2 cellular contexts compared by ENCODE assay signal in the genomic region with DNA sequence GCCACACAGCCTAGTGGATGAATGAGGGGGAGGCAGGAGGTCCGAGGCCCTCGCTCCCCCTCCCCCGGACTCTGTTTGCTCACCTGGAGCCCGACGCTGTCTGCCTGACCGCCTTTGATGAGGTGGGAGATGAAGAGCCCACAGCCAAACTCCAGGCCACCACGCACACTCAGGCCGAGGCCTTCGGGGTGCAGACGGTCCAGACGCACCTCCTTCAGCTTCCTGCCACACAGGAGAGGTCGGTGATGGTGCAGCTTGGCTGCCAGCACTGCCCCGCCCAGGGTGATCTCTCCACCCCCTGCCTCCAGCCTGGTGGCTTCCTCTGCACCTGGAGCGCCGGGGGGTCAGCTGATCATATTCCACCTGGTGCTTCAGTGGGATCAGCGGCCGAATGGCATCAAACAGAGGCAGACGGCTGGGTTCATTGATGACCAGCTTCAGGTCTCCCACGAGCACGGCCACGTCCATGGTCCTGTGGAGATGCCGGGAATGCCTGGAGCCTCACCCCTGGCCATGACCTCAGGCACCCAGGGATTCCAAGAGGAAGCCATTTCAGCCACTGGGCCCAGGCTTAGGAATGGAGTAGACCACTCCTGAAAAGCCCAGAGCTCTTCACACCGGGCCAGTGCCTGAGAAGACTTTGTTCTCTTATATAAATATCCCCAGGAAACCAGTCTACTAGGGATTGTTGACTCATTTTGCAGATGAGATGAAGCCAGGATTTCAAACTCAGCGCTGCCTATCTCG.
TF ChIP-seq lines count a peak whose summit lies in the region.

No MANE protein-coding gene starts in this region.

TF ChIP-seq in A549, 52 proteins besides CTCF, POLR2A, EP300 and RAD21:
- TF ChIP-seq HDAC2 (IDR thresholded peaks at IDR 0.05) (no peak), FOXS1 (CRISPR knock-in tag; IDR thresholded peaks at IDR 0.05) (no peak), BHLHE40 (IDR thresholded peaks at IDR 0.05; ENCODE audit: low read depth, low read length) (no peak), MAFK (IDR thresholded peaks at IDR 0.05; ENCODE audit: partially characterized antibody) (no peak), HOXB5 (CRISPR knock-in tag; IDR thresholded peaks at IDR 0.05) (no peak), CHD4 (IDR thresholded peaks at IDR 0.05; ENCODE audit: borderline replicate concordance) (no peak), JUNB (IDR thresholded peaks at IDR 0.05) (no peak), MYC (IDR thresholded peaks at IDR 0.05; ENCODE audit: borderline replicate concordance, low read length) (no peak), ZSCAN20 (CRISPR knock-in tag; IDR thresholded peaks at IDR 0.05) (no peak), RARB (CRISPR knock-in tag; IDR thresholded peaks at IDR 0.05) (no peak), TP53 (CRISPR knock-in tag; IDR thresholded peaks at IDR 0.05) (no peak), JUN (IDR thresholded peaks at IDR 0.05) (no peak), EHF (CRISPR knock-in tag; IDR thresholded peaks at IDR 0.05) (no peak), NFE2L2 (conservative IDR thresholded peaks at IDR 0.05; ENCODE audit: low read length) (no peak)
- TF ChIP-seq, protein P1, sequence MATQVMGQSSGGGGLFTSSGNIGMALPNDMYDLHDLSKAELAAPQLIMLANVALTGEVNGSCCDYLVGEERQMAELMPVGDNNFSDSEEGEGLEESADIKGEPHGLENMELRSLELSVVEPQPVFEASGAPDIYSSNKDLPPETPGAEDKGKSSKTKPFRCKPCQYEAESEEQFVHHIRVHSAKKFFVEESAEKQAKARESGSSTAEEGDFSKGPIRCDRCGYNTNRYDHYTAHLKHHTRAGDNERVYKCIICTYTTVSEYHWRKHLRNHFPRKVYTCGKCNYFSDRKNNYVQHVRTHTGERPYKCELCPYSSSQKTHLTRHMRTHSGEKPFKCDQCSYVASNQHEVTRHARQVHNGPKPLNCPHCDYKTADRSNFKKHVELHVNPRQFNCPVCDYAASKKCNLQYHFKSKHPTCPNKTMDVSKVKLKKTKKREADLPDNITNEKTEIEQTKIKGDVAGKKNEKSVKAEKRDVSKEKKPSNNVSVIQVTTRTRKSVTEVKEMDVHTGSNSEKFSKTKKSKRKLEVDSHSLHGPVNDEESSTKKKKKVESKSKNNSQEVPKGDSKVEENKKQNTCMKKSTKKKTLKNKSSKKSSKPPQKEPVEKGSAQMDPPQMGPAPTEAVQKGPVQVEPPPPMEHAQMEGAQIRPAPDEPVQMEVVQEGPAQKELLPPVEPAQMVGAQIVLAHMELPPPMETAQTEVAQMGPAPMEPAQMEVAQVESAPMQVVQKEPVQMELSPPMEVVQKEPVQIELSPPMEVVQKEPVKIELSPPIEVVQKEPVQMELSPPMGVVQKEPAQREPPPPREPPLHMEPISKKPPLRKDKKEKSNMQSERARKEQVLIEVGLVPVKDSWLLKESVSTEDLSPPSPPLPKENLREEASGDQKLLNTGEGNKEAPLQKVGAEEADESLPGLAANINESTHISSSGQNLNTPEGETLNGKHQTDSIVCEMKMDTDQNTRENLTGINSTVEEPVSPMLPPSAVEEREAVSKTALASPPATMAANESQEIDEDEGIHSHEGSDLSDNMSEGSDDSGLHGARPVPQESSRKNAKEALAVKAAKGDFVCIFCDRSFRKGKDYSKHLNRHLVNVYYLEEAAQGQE (IDR thresholded peaks at IDR 0.05): no peak
- TF ChIP-seq, protein P2, sequence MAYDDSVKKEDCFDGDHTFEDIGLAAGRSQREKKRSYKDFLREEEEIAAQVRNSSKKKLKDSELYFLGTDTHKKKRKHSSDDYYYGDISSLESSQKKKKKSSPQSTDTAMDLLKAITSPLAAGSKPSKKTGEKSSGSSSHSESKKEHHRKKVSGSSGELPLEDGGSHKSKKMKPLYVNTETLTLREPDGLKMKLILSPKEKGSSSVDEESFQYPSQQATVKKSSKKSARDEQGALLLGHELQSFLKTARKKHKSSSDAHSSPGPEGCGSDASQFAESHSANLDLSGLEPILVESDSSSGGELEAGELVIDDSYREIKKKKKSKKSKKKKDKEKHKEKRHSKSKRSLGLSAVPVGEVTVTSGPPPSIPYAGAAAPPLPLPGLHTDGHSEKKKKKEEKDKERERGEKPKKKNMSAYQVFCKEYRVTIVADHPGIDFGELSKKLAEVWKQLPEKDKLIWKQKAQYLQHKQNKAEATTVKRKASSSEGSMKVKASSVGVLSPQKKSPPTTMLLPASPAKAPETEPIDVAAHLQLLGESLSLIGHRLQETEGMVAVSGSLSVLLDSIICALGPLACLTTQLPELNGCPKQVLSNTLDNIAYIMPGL (CRISPR knock-in tag; IDR thresholded peaks at IDR 0.05; ENCODE audit: borderline replicate concordance): no peak
- TF ChIP-seq, protein P3, sequence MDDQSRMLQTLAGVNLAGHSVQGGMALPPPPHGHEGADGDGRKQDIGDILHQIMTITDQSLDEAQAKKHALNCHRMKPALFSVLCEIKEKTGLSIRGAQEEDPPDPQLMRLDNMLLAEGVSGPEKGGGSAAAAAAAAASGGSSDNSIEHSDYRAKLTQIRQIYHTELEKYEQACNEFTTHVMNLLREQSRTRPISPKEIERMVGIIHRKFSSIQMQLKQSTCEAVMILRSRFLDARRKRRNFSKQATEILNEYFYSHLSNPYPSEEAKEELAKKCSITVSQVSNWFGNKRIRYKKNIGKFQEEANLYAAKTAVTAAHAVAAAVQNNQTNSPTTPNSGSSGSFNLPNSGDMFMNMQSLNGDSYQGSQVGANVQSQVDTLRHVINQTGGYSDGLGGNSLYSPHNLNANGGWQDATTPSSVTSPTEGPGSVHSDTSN (IDR thresholded peaks at IDR 0.05): no peak
- TF ChIP-seq, protein P4, sequence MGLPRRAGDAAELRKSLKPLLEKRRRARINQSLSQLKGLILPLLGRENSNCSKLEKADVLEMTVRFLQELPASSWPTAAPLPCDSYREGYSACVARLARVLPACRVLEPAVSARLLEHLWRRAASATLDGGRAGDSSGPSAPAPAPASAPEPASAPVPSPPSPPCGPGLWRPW (IDR thresholded peaks at IDR 0.05): no peak

TF ChIP-seq in IMR-90, 13 proteins besides CTCF, POLR2A, EP300 and RAD21:
- TF ChIP-seq MXI1 (IDR thresholded peaks at IDR 0.05; ENCODE audit: borderline replicate concordance, low read depth, low read length) (no peak), BHLHE40 (IDR thresholded peaks at IDR 0.05; ENCODE audit: low read depth, low read length) (no peak), SMC3 (IDR thresholded peaks at IDR 0.05; ENCODE audit: low read depth, low read length) (no peak), MAFK (IDR thresholded peaks at IDR 0.05; ENCODE audit: low read depth, low read length) (no peak), RCOR1 (IDR thresholded peaks at IDR 0.05; ENCODE audit: insufficient replicate concordance, low read length) (no peak), NFE2L2 (IDR thresholded peaks at IDR 0.05; ENCODE audit: low read depth, low read length) (no peak), MAZ (IDR thresholded peaks at IDR 0.05; ENCODE audit: borderline replicate concordance, low read depth, low read length) (no peak), FOS (IDR thresholded peaks at IDR 0.05; ENCODE audit: low read depth, low read length) (no peak), CEBPB (IDR thresholded peaks at IDR 0.05; ENCODE audit: low read depth, low read length) (no peak), RFX5 (IDR thresholded peaks at IDR 0.05; ENCODE audit: low read depth, low read length) (no peak), CHD1 (IDR thresholded peaks at IDR 0.05; ENCODE audit: low read depth, low read length) (no peak)
- TF ChIP-seq, protein P5, sequence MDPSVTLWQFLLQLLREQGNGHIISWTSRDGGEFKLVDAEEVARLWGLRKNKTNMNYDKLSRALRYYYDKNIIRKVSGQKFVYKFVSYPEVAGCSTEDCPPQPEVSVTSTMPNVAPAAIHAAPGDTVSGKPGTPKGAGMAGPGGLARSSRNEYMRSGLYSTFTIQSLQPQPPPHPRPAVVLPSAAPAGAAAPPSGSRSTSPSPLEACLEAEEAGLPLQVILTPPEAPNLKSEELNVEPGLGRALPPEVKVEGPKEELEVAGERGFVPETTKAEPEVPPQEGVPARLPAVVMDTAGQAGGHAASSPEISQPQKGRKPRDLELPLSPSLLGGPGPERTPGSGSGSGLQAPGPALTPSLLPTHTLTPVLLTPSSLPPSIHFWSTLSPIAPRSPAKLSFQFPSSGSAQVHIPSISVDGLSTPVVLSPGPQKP (IDR thresholded peaks at IDR 0.05; ENCODE audit: borderline replicate concordance, low read depth, low read length): no peak
- TF ChIP-seq, protein P6, sequence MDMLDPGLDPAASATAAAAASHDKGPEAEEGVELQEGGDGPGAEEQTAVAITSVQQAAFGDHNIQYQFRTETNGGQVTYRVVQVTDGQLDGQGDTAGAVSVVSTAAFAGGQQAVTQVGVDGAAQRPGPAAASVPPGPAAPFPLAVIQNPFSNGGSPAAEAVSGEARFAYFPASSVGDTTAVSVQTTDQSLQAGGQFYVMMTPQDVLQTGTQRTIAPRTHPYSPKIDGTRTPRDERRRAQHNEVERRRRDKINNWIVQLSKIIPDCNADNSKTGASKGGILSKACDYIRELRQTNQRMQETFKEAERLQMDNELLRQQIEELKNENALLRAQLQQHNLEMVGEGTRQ (IDR thresholded peaks at IDR 0.05; ENCODE audit: low read depth, low read length): no peak
